Comparison of ENCODE assay signal across 9 cellular contexts in genomic region chr11:108734956-108735559, GRCh38.
DNase-seq lines count a peak whose midpoint lies in the region; FAIRE-seq and TF ChIP-seq lines count a peak whose summit lies in the region.
"Had no signal": no experiment of that assay in that cellular context is flagged by ENCODE, and none has a peak within 500 bp of the region (broad histone marks: within the 10 kb centered on the region; RNA-seq: fewer than 3 reads in every experiment).

No MANE protein-coding gene starts in this region.

- no peak overlapping the region for H2BK15ac ChIP-seq in mesenchymal stem cell (ENCODE audit: low read depth, poor library complexity, severe bottlenecking)

- peaks cover 0 to 6% of the 10 kb centered on the region in 2 experiments for H3K36me3 ChIP-seq in mesenchymal stem cell (ENCODE audit: control insufficient read depth in 1 of 2, insufficient read depth in 2 of 2, low read depth in 1 of 2, low read length in 2 of 2)

- H3K4ac ChIP-seq in mesenchymal stem cell (ENCODE audit: low read depth in 1 of 2, low read length in 2 of 2): no peak overlapping the region

- FAIRE-seq in HTR-8/SVneo (lab: Jason Lieb, UNC): peak; percentile 81

- H3K9ac ChIP-seq in mesenchymal stem cell (ENCODE audit: low read length): no peak overlapping the region

- 89% methylated on average over 3 of the region's 3 CpGs for WGBS in mesenchymal stem cell

- peak; percentile 44 for TF ChIP-seq CTCF in astrocyte of the cerebellum (IDR thresholded peaks at IDR 0.05; ENCODE audit: low read depth, low read length, missing control alignments)

- no peak overlapping the region for H2AFZ ChIP-seq in mesenchymal stem cell (ENCODE audit: low read depth, low read length)

- no peaks in the 10 kb centered on the region for H3K9me3 ChIP-seq in mesenchymal stem cell (ENCODE audit: control insufficient read depth, low read length)

- no peak overlapping the region for H4K8ac ChIP-seq in mesenchymal stem cell (ENCODE audit: low read length)

- H3K23ac ChIP-seq in mesenchymal stem cell (ENCODE audit: low read length in 2 of 2): no peak overlapping the region

- H3K4me3 ChIP-seq in astrocyte of the cerebellum (ENCODE audit: low read depth, low read length): no peak overlapping the region
- no peak overlapping the region for H3K4me3 ChIP-seq in mesenchymal stem cell (ENCODE audit: insufficient read depth in 1 of 2, low read depth in 1 of 2, low read length in 2 of 2)

- H3K18ac ChIP-seq in mesenchymal stem cell (ENCODE audit: low read depth in 1 of 2, low read length in 2 of 2): no peak overlapping the region

- no peak overlapping the region for H2BK120ac ChIP-seq in mesenchymal stem cell (ENCODE audit: low read depth, low read length)

- H2BK12ac ChIP-seq in mesenchymal stem cell (ENCODE audit: low read length in 2 of 2): no peak overlapping the region

- in situ Hi-C loops in astrocyte of the cerebellum (cut with HindIII; ENCODE audit: low sequenced_read_pairs): no loop called here

- H3K27ac ChIP-seq in mesenchymal stem cell (ENCODE audit: low read length, poor library complexity, severe bottlenecking) (no peak overlapping the region), substantia nigra (ENCODE audit: low read depth, low read length, poor library complexity, severe bottlenecking) (no peak overlapping the region)

- no peaks in the 10 kb centered on the region for H3K27me3 ChIP-seq in mesenchymal stem cell (ENCODE audit: control insufficient read depth in 1 of 2, insufficient read depth in 1 of 2, low read length in 2 of 2)

- no peak overlapping the region for H2AK5ac ChIP-seq in mesenchymal stem cell (ENCODE audit: low read length, severe bottlenecking)

- no peak overlapping the region for H3K4me2 ChIP-seq in mesenchymal stem cell (ENCODE audit: low read length, poor library complexity, severe bottlenecking)

- H3K14ac ChIP-seq in mesenchymal stem cell (ENCODE audit: low read length in 2 of 2): no peak overlapping the region

- peak; percentile 39 for DNase-seq in ELR (ENCODE audit: low read depth)
- DNase-seq in HTR-8/SVneo (ENCODE audit: insufficient read length, low spot score): no peak
- DNase-seq in astrocyte of the cerebellum (ENCODE audit: low read depth): no peak
- DNase-seq in mesenchymal stem cell: peak; percentile 26
- DNase-seq in SW480 (ENCODE audit: low spot score): no peak
- no peak for DNase-seq in substantia nigra (lab: John Stamatoyannopoulos, UW)
- DNase-seq in kidney glomerular epithelial cell (lab: John Stamatoyannopoulos, UW): no peak
- no peak for DNase-seq in NCI-H2171 treated with DMSO at 0.1 percent for 48 hours (lab: John Stamatoyannopoulos, UW)
- DNase-seq: activated CD4-positive, alpha-beta T cell treated with anti-CD3 and anti-CD28 coated beads for 36 hours had no signal

- peaks cover 27% of the 10 kb centered on the region for H3K79me1 ChIP-seq in mesenchymal stem cell (replicated peaks; ENCODE audit: low read length, poor library complexity, severe bottlenecking)

- no peaks in the 10 kb centered on the region for H3K4me1 ChIP-seq in mesenchymal stem cell (ENCODE audit: control insufficient read depth, insufficient read depth, low read depth, low read length)

- H4K91ac ChIP-seq in mesenchymal stem cell (ENCODE audit: low read length): no peak overlapping the region

- no peak overlapping the region for H2BK5ac ChIP-seq in mesenchymal stem cell (ENCODE audit: low read depth, low read length, poor library complexity, severe bottlenecking)

Comparison
In these comparisons a context has a peak if more than half of its experiments do, and no peak if none do; other contexts are left out.
1. DNase-seq: peak in ELR (single experiment) and mesenchymal stem cell (single experiment); none in HTR-8/SVneo (single experiment), astrocyte of the cerebellum (single experiment), SW480 (single experiment), substantia nigra (0 of 49), kidney glomerular epithelial cell (single experiment) and NCI-H2171 treated with DMSO at 0.1 percent for 48 hours (single experiment).